ENCODE assay signal across 1 cellular context in the genomic region with DNA sequence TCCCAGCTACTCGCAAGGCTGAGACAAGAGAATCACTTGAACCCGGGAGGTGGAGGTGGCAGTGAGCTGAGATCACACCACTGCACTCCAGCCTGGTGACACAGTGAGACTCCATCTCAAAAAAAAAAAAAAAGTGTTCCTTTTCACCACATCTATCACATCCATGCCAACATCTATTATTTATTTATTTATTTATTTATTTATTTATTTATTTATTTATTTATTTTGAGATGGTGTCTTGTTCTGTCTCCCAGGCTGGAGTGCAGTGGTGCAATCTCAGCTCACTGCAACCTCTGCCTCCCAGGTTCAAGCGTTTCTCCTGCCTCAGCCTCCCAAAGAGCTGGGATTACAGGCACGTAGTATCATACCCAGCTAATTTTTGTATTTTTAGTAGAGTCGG. TPM values are rescaled to one million over a fixed set of nuclear protein-coding genes. Genes with fewer than 3 reads are reported as not detected.
"Had no signal": no experiment of that assay in that cellular context is flagged by ENCODE, and none has a peak within 500 bp of the region (broad histone marks: within the 10 kb centered on the region; RNA-seq: fewer than 3 reads in every experiment).

No MANE protein-coding gene starts in this region.

RNA-seq across cellular contexts. Expression of gene UGT3A1, which starts 28.4 kb away (rescaled TPM):
- polyA plus RNA-seq: GM12878 had no signal
